In the genomic region with DNA sequence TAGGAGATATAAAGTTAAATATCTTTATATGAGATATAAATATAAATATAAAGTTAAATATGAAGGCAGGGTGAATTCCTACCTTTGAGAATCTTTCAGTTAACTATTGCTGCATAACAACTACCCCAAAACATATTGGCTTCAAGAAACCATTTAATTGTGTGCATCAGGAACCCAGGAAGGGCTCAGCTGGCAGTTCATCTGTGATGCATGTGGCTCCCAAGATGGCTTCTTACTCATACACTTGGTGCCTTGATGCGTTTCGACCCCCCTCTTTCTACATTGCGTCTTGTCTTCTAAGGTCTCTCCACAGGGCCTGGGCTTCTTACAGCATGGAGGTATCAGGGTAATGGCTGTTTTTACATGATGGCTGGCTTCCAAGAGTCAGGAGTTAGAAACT, we compare ENCODE assay signal across 19 cellular contexts.
"Had no signal": no experiment of that assay in that cellular context is flagged by ENCODE, and none has a peak within 500 bp of the region (broad histone marks: within the 10 kb centered on the region; RNA-seq: fewer than 3 reads in every experiment).

No MANE protein-coding gene starts in this region.

- H3K9ac ChIP-seq: SK-N-SH had no signal

- H3K27ac ChIP-seq: HL-60, RWPE1 had no signal

- H3K4me2 ChIP-seq: SK-N-SH had no signal

- DNase-seq: KBM-7, MV-4-11, NCI-H1048, NCI-H1105, NCI-H1417, NCI-H1436 treated with DMSO at 0.1 percent for 48 hours, NCI-H1694, NCI-H187 treated with DMSO at 0.1 percent for 48 hours, NCI-H2029 treated with DMSO at 0.1 percent for 48 hours, NCI-H2171 treated with DMSO at 0.1 percent for 48 hours, NCI-H524, NCI-H526 treated with DMSO at 0.1 percent for 48 hours, NCI-H774, SHP77, SK-N-SH, SW 1271 had no signal

- ATAC-seq: Panc1 had no signal

- H3K9me2 ChIP-seq: SK-N-SH had no signal

- H3K9me3 ChIP-seq: SK-N-SH had no signal
